ENCODE assay signal across 13 cellular contexts in the genomic region with DNA sequence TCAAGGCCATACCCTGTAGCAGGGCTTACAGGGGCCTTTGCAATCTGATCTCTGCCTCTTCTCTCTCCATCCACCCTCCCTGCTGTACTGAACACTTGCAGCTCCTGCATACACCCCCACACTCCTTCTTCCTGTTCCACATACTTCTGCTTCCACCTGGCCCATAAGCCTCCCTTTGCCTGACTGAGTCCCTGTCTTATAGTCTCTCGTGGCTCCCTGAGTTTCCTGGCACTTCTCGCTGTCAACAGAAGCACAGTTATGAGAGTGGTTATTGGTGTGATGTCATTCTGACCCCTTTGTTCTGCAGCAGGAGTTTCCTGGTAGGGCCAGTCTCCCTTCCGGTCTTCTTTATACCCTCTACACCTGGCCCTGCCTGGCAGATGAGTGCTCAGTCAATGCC. TPM values are rescaled to one million over a fixed set of nuclear protein-coding genes. Genes with fewer than 3 reads are reported as not detected.
A peak's percentile ranks its signal among the peaks of the same experiment; 100 is the strongest.
DNase-seq lines count a peak whose midpoint lies in the region; ATAC-seq and TF ChIP-seq lines count a peak whose summit lies in the region.
"Had no signal": no experiment of that assay in that cellular context is flagged by ENCODE, and none has a peak within 500 bp of the region (broad histone marks: within the 10 kb centered on the region; RNA-seq: fewer than 3 reads in every experiment).

No MANE protein-coding gene starts in this region.

- no peaks in the 10 kb centered on the region for H3K36me3 Mint-ChIP-seq in activated CD8-positive, alpha-beta T cell treated with anti-CD3 and anti-CD28 coated beads, Interleukin-2, amount 10 ng/mL, durations not matched to agents 7 days and 5 days (ENCODE audit: low read depth)
- no peaks in the 10 kb centered on the region for H3K36me3 Mint-ChIP-seq in activated CD8-positive, alpha-beta T cell treated with anti-CD3 and anti-CD28 coated beads for 36 hours (ENCODE audit: low read depth)
- H3K36me3 Mint-ChIP-seq in type B pancreatic cell = no peaks in the 10 kb centered on the region

- H3K4me1 Mint-ChIP-seq in activated CD8-positive, alpha-beta T cell treated with anti-CD3 and anti-CD28 coated beads, Interleukin-2, amount 10 ng/mL, durations not matched to agents 7 days and 5 days (ENCODE audit: low read depth) = peaks cover 5% of the 10 kb centered on the region
- no peaks in the 10 kb centered on the region for H3K4me1 Mint-ChIP-seq in activated CD8-positive, alpha-beta T cell treated with anti-CD3 and anti-CD28 coated beads for 36 hours (ENCODE audit: low read depth)
- H3K4me1 Mint-ChIP-seq in type B pancreatic cell (ENCODE audit: unreplicated experiment) = peaks cover 43% of the 10 kb centered on the region

- no peaks in the 10 kb centered on the region for H3K9me3 Mint-ChIP-seq in activated CD8-positive, alpha-beta T cell treated with anti-CD3 and anti-CD28 coated beads, Interleukin-2, amount 10 ng/mL, durations not matched to agents 7 days and 5 days (ENCODE audit: insufficient read depth)
- no peaks in the 10 kb centered on the region for H3K9me3 Mint-ChIP-seq in activated CD8-positive, alpha-beta T cell treated with anti-CD3 and anti-CD28 coated beads for 36 hours
- H3K9me3 Mint-ChIP-seq in type B pancreatic cell = peaks cover 5% of the 10 kb centered on the region

- ATAC-seq in activated CD8-positive, alpha-beta T cell treated with anti-CD3 and anti-CD28 coated beads, Interleukin-2, amount 10 ng/mL, durations not matched to agents 7 days and 5 days = peak; percentile 38
- no peak for ATAC-seq in activated CD8-positive, alpha-beta T cell treated with anti-CD3 and anti-CD28 coated beads for 36 hours
- ATAC-seq in GM21576 (IDR thresholded peaks at IDR 0.05; ENCODE audit: unreplicated experiment) (no peak), GM21717 (IDR thresholded peaks at IDR 0.05; ENCODE audit: unreplicated experiment) (no peak)

- no peaks in the 10 kb centered on the region for H3K36me3 ChIP-seq in WERI-Rb-1

- CTCF ChIA-PET in activated CD8-positive, alpha-beta T cell treated with anti-CD3 and anti-CD28 coated beads, Interleukin-2, amount 10 ng/mL, durations not matched to agents 7 days and 5 days (lab: Charles Lee) = interaction anchor here (1.1 kb wide), 1 partner anchor 9 kb away, joined by 3 read pairs; no protein-coding TSS in a partner anchor
- CTCF ChIA-PET in activated CD8-positive, alpha-beta T cell treated with anti-CD3 and anti-CD28 coated beads for 36 hours (lab: Charles Lee) = no interaction called here

- POLR2A ChIA-PET in activated CD8-positive, alpha-beta T cell treated with anti-CD3 and anti-CD28 coated beads, Interleukin-2, amount 10 ng/mL, durations not matched to agents 7 days and 5 days (lab: Charles Lee) = interaction anchor here (1.1 kb wide), 1 partner anchor 106 kb away, joined by 3 read pairs; a partner anchor contains a TSS
- POLR2A ChIA-PET in activated CD8-positive, alpha-beta T cell treated with anti-CD3 and anti-CD28 coated beads for 36 hours (lab: Charles Lee) = no interaction called here

- H3K27me3 Mint-ChIP-seq in activated CD8-positive, alpha-beta T cell treated with anti-CD3 and anti-CD28 coated beads, Interleukin-2, amount 10 ng/mL, durations not matched to agents 7 days and 5 days (ENCODE audit: low read depth) = peaks cover 9% of the 10 kb centered on the region
- no peaks in the 10 kb centered on the region for H3K27me3 Mint-ChIP-seq in activated CD8-positive, alpha-beta T cell treated with anti-CD3 and anti-CD28 coated beads for 36 hours
- H3K27me3 Mint-ChIP-seq in type B pancreatic cell = peaks cover 3% of the 10 kb centered on the region

- intact Hi-C loops in activated CD8-positive, alpha-beta T cell treated with anti-CD3 and anti-CD28 coated beads for 36 hours (cut with micrococcal nuclease) = no loop called here

- no peak for TF ChIP-seq CTCF in activated CD8-positive, alpha-beta T cell treated with anti-CD3 and anti-CD28 coated beads for 36 hours (IDR thresholded peaks at IDR 0.05)
- TF ChIP-seq CTCF in type B pancreatic cell (conservative IDR thresholded peaks at IDR 0.05) (no peak), WERI-Rb-1 (IDR thresholded peaks at IDR 0.05; ENCODE audit: low read depth, low read length) (no peak)

- DNase-seq in activated CD8-positive, alpha-beta T cell treated with anti-CD3 and anti-CD28 coated beads, Interleukin-2, amount 10 ng/mL, durations not matched to agents 7 days and 5 days = peak; percentile 16
- no peak for DNase-seq in activated CD8-positive, alpha-beta T cell treated with anti-CD3 and anti-CD28 coated beads for 36 hours
- DNase-seq in NCI-H345 treated with DMSO at 0.1 percent for 48 hours (lab: John Stamatoyannopoulos, UW; ENCODE audit: unreplicated experiment) (peak; percentile 9), iris pigment epithelial cell (ENCODE audit: low read depth) (peak; percentile 26), type B pancreatic cell (ENCODE audit: extremely low spot score, unreplicated experiment) (no peak), WERI-Rb-1 (no peak)
- DNase-seq: activated CD4-positive, alpha-beta T cell treated with anti-CD3 and anti-CD28 coated beads for 4 hours; EL; NK-92 treated with Interleukin-12 subunit alpha and Interleukin-12 subunit beta, amount 100 ng/mL, for 24 hours had no signal

- no peak overlapping the region for H3K27ac ChIP-seq in WERI-Rb-1

- H3K4me3 ChIP-seq in WERI-Rb-1 (ENCODE audit: low read depth, low read length) = no peak overlapping the region

- H3K27ac Mint-ChIP-seq in activated CD8-positive, alpha-beta T cell treated with anti-CD3 and anti-CD28 coated beads, Interleukin-2, amount 10 ng/mL, durations not matched to agents 7 days and 5 days = no peak overlapping the region
- no peak overlapping the region for H3K27ac Mint-ChIP-seq in activated CD8-positive, alpha-beta T cell treated with anti-CD3 and anti-CD28 coated beads for 36 hours
- H3K27ac Mint-ChIP-seq in type B pancreatic cell = peak overlapping the region; percentile 39

- H3K4me3 Mint-ChIP-seq in activated CD8-positive, alpha-beta T cell treated with anti-CD3 and anti-CD28 coated beads, Interleukin-2, amount 10 ng/mL, durations not matched to agents 7 days and 5 days = no peak overlapping the region
- H3K4me3 Mint-ChIP-seq in activated CD8-positive, alpha-beta T cell treated with anti-CD3 and anti-CD28 coated beads for 36 hours = no peak overlapping the region
- H3K4me3 Mint-ChIP-seq in type B pancreatic cell = no peak overlapping the region

- no peaks in the 10 kb centered on the region for H3K27me3 ChIP-seq in WERI-Rb-1 (ENCODE audit: insufficient read depth, low read depth, severe bottlenecking)

- H3K9me3 ChIP-seq in WERI-Rb-1 (ENCODE audit: severe bottlenecking) = no peaks in the 10 kb centered on the region

RNA-seq across cellular contexts. Expression of a gene that starts 20.3 kb away (rescaled TPM):
- not detected for total RNA-seq in activated CD8-positive, alpha-beta T cell treated with anti-CD3 and anti-CD28 coated beads, Interleukin-2, amount 10 ng/mL, durations not matched to agents 7 days and 5 days
- total RNA-seq in activated CD8-positive, alpha-beta T cell treated with anti-CD3 and anti-CD28 coated beads for 36 hours = not detected
- 1.6 and 4.0 TPM in 2 replicates for total RNA-seq in type B pancreatic cell (ENCODE audit: low replicate concordance)

RNA-seq across cellular contexts. Expression of a gene that starts 49.0 kb away (rescaled TPM):
- total RNA-seq in activated CD8-positive, alpha-beta T cell treated with anti-CD3 and anti-CD28 coated beads, Interleukin-2, amount 10 ng/mL, durations not matched to agents 7 days and 5 days = 10 to 100 TPM; 47.0 to 49.0 TPM
- total RNA-seq in activated CD8-positive, alpha-beta T cell treated with anti-CD3 and anti-CD28 coated beads for 36 hours = under 1 TPM; 0.58 to 0.74 TPM
- total RNA-seq in type B pancreatic cell (ENCODE audit: low replicate concordance) = 3.3 and 74.8 TPM in 2 replicates

RNA-seq across cellular contexts. Expression of a gene that starts 59.9 kb away (rescaled TPM):
- total RNA-seq in activated CD8-positive, alpha-beta T cell treated with anti-CD3 and anti-CD28 coated beads, Interleukin-2, amount 10 ng/mL, durations not matched to agents 7 days and 5 days = not detected
- total RNA-seq in activated CD8-positive, alpha-beta T cell treated with anti-CD3 and anti-CD28 coated beads for 36 hours = not detected
- 5.0 and 13.4 TPM in 2 replicates for total RNA-seq in type B pancreatic cell (ENCODE audit: low replicate concordance)
- total RNA-seq: skeletal muscle tissue, ureter had no signal

Comparison
In these comparisons a context has a peak if more than half of its experiments do, and no peak if none do; other contexts are left out.
1. DNase-seq: peak in activated CD8-positive, alpha-beta T cell treated with anti-CD3 and anti-CD28 coated beads, Interleukin-2, amount 10 ng/mL, durations not matched to agents 7 days and 5 days (single experiment), NCI-H345 treated with DMSO at 0.1 percent for 48 hours (single experiment) and iris pigment epithelial cell (single experiment); none in activated CD8-positive, alpha-beta T cell treated with anti-CD3 and anti-CD28 coated beads for 36 hours (single experiment), type B pancreatic cell (single experiment) and WERI-Rb-1 (single experiment).